ENCODE assay signal across 8 cellular contexts in genomic region chr7:35799846-35800717, GRCh38. TPM values are rescaled to one million over a fixed set of nuclear protein-coding genes. Genes with fewer than 3 reads are reported as not detected.
DNase-seq lines count a peak whose midpoint lies in the region; ATAC-seq and TF ChIP-seq lines count a peak whose summit lies in the region.

No MANE protein-coding gene starts in this region.

- ATAC-seq in HG02981 (IDR thresholded peaks at IDR 0.05; ENCODE audit: unreplicated experiment) = peak; percentile 43
- ATAC-seq in gastrocnemius medialis = peak; percentile 71 to 73

- H3K4me3 ChIP-seq in astrocyte of the spinal cord (ENCODE audit: low read depth, low read length) (peak overlapping the region; percentile 85), iPS DF 6.9 (ENCODE audit: low read length) (peak overlapping the region; percentile 87; the same call in 1 of the 2 replicates), gastrocnemius medialis (peak overlapping the region; percentile 86 to 96 (median 90))

- no peaks in the 10 kb centered on the region for H3K9me3 Mint-ChIP-seq in T-helper 2 cell treated with Interferon-gamma antibody and Interleukin-4, amounts not matched to agents 5 μg/mL and 100 μg/mL, for 36 hours

- H3K27me3 ChIP-seq in iPS DF 6.9 (ENCODE audit: control insufficient read depth, insufficient read depth, low read length) (no peaks in the 10 kb centered on the region), gastrocnemius medialis (no peaks in the 10 kb centered on the region)

- intact Hi-C loops in gastrocnemius medialis (cut with DNase I; ENCODE audit: low total_unique reads) = loop anchor here (2.0 to 10.0 kb wide), 5 partner anchors 43 to 589 kb away; partner anchors contain the start of gene ANLN

- H3K36me3 ChIP-seq in iPS DF 6.9 (ENCODE audit: control insufficient read depth, insufficient read depth, low read length) (no peaks in the 10 kb centered on the region), gastrocnemius medialis (no peaks in the 10 kb centered on the region)

- in situ Hi-C loops in astrocyte of the spinal cord (cut with HindIII; ENCODE audit: low sequenced_read_pairs) = no loop called here
- in situ Hi-C loops in gastrocnemius medialis (cut with MboI; ENCODE audit: low sequenced_read_pairs in 4 of 4) = loop anchor here in 1 of 4 donors (25.0 kb wide), 1 partner anchor 88 kb away; no protein-coding TSS in a partner anchor

- H3K4me3 Mint-ChIP-seq in T-helper 2 cell treated with Interferon-gamma antibody and Interleukin-4, amounts not matched to agents 5 μg/mL and 100 μg/mL, for 36 hours = peak overlapping the region; percentile 98

- peaks cover 31% of the 10 kb centered on the region for H3K4me1 Mint-ChIP-seq in T-helper 2 cell treated with Interferon-gamma antibody and Interleukin-4, amounts not matched to agents 5 μg/mL and 100 μg/mL, for 36 hours (ENCODE audit: low read depth)

- WGBS in iPS DF 6.9 (ENCODE audit: insufficient coverage, insufficient read length) = no CpG with 5 or more reads among the region's 37 CpGs

- peak overlapping the region; percentile 97 for H3K27ac Mint-ChIP-seq in T-helper 2 cell treated with Interferon-gamma antibody and Interleukin-4, amounts not matched to agents 5 μg/mL and 100 μg/mL, for 36 hours

- DNase-seq in activated T-cell treated with anti-CD3 and anti-CD28 coated beads for 1 hour (ENCODE audit: low read depth) = peak; percentile 64
- no peak for DNase-seq in activated T-cell treated with anti-CD3 and anti-CD28 coated beads for 4 hours
- DNase-seq in NCI-H1930 (lab: John Stamatoyannopoulos, UW) = peak; percentile 85 to 88
- DNase-seq in T-helper 2 cell treated with Interferon-gamma antibody and Interleukin-4, amounts not matched to agents 5 μg/mL and 100 μg/mL, for 36 hours (ENCODE audit: low spot score) = peak; percentile 86
- peak; percentile 93 for DNase-seq in astrocyte of the spinal cord (ENCODE audit: low read depth, low spot score)
- DNase-seq in iPS DF 6.9 (ENCODE audit: low read depth, low spot score) = peak; percentile 84
- DNase-seq in gastrocnemius medialis = peak; percentile 72 to 79

- no peaks in the 10 kb centered on the region; the same call in 1 of the 2 replicates for H3K4me1 ChIP-seq in iPS DF 6.9 (ENCODE audit: control insufficient read depth, insufficient read depth, low read length)
- peaks cover 19 to 23% of the 10 kb centered on the region in 2 donors for H3K4me1 ChIP-seq in gastrocnemius medialis

- TF ChIP-seq CTCF in astrocyte of the spinal cord (IDR thresholded peaks at IDR 0.05; ENCODE audit: low read depth, low read length) = no peak
- TF ChIP-seq CTCF in gastrocnemius medialis (IDR thresholded peaks at IDR 0.05 in 4 of 5, conservative IDR thresholded peaks at IDR 0.05 in 1 of 5) = no peak

- peaks cover 12% of the 10 kb centered on the region for H3K36me3 Mint-ChIP-seq in T-helper 2 cell treated with Interferon-gamma antibody and Interleukin-4, amounts not matched to agents 5 μg/mL and 100 μg/mL, for 36 hours (ENCODE audit: low read depth)

- H3K27me3 Mint-ChIP-seq in T-helper 2 cell treated with Interferon-gamma antibody and Interleukin-4, amounts not matched to agents 5 μg/mL and 100 μg/mL, for 36 hours (ENCODE audit: low read depth) = no peaks in the 10 kb centered on the region

- H3K27ac ChIP-seq in iPS DF 6.9 (ENCODE audit: low read length) (no peak overlapping the region), gastrocnemius medialis (peak overlapping the region; percentile 92 to 96 (median 94))

- H3K9me3 ChIP-seq in iPS DF 6.9 (ENCODE audit: control insufficient read depth, insufficient read depth, low read length) (no peaks in the 10 kb centered on the region), gastrocnemius medialis (no peaks in the 10 kb centered on the region)

- no peak for TF ChIP-seq POLR2A in gastrocnemius medialis (IDR thresholded peaks at IDR 0.05)

RNA-seq across cellular contexts. Expression of gene SEPTIN7, which starts 0.8 kb away (rescaled TPM):
- 100 to 1,000 TPM in 3 of 4 donors, 10 to 100 TPM in 1; 92.1 to 145 (median 114) TPM for total RNA-seq in gastrocnemius medialis
